Comparison of ENCODE assay signal across 14 cellular contexts in genomic region chr11:8766043-8766992, GRCh38.
A peak's percentile ranks its signal among the peaks of the same experiment; 100 is the strongest.
DNase-seq lines count a peak whose midpoint lies in the region; ATAC-seq and TF ChIP-seq lines count a peak whose summit lies in the region.
"Had no signal": no experiment of that assay in that cellular context is flagged by ENCODE, and none has a peak within 500 bp of the region (broad histone marks: within the 10 kb centered on the region; RNA-seq: fewer than 3 reads in every experiment).

No MANE protein-coding gene starts in this region.

- ATAC-seq in heart right ventricle (no peak), left ventricle myocardium superior (no peak), upper lobe of left lung (ENCODE audit: low FRiP score in 2 of 2) (no peak)
- ATAC-seq: Panc1 had no signal

- no peak for TF ChIP-seq CTCF in heart right ventricle (IDR thresholded peaks at IDR 0.05)
- TF ChIP-seq CTCF in upper lobe of left lung (IDR thresholded peaks at IDR 0.05) = no peak

- no peak overlapping the region for H3K4me3 ChIP-seq in heart right ventricle
- H3K4me3 ChIP-seq in muscle layer of colon (ENCODE audit: low read depth in 1 of 2, low read length in 2 of 2) = no peak overlapping the region
- no peak overlapping the region for H3K4me3 ChIP-seq in upper lobe of left lung

- H3K27ac ChIP-seq in heart right ventricle (peak overlapping the region in 9 of 10 donors; percentile 17 to 83 (median 70)), epithelial cell of prostate (peak overlapping the region; percentile 84), muscle layer of colon (ENCODE audit: low read depth, low read length) (peak overlapping the region; percentile 39), upper lobe of left lung (peak overlapping the region in 3 of 4 donors; percentile 19 to 56 (median 53))

- intact Hi-C loops in heart right ventricle (cut with DNase I) = loop anchor here in 3 of 10 donors (5.0 kb wide), 3 partner anchors 36 to 49 kb away; no protein-coding TSS in a partner anchor
- intact Hi-C loops in left ventricle myocardium superior (cut with micrococcal nuclease) = no loop called here

- TF ChIP-seq EP300 in upper lobe of left lung (IDR thresholded peaks at IDR 0.05) = no peak

- H3K4me1 ChIP-seq in heart right ventricle (peaks cover 19 to 97% (median 67%) of the 10 kb centered on the region in 9 donors), muscle layer of colon (ENCODE audit: insufficient read depth, low read length) (peaks cover 81% of the 10 kb centered on the region), upper lobe of left lung (peaks cover 16 to 54% (median 26%) of the 10 kb centered on the region in 4 donors)

- WGBS in heart right ventricle, 2 donors = 81 to 82% methylated on average over 8 of the region's 8 CpGs
- 78 to 86% methylated on average over 8 of the region's 8 CpGs for WGBS in upper lobe of left lung, 2 donors

- peaks cover 0 to 10% (median 0%) of the 10 kb centered on the region in 9 donors for H3K36me3 ChIP-seq in heart right ventricle
- no peaks in the 10 kb centered on the region for H3K36me3 ChIP-seq in muscle layer of colon (ENCODE audit: insufficient read depth, low read length)
- no peaks in the 10 kb centered on the region for H3K36me3 ChIP-seq in upper lobe of left lung

- TF ChIP-seq POLR2A in upper lobe of left lung (IDR thresholded peaks at IDR 0.05) = no peak

- no peaks in the 10 kb centered on the region for H3K9me3 ChIP-seq in heart right ventricle
- no peaks in the 10 kb centered on the region for H3K9me3 ChIP-seq in muscle layer of colon (ENCODE audit: low read length)
- H3K9me3 ChIP-seq in upper lobe of left lung = no peaks in the 10 kb centered on the region

- DNase-seq in heart right ventricle (no peak), left ventricle myocardium superior (no peak), epithelial cell of prostate (ENCODE audit: low read depth, low spot score) (no peak), upper lobe of left lung (peak in 1 of 2 donors; percentile 66), HPDE6-E6E7 (ENCODE audit: extremely low spot score) (no peak), NCI-H524 treated with DMSO at 0.1 percent for 48 hours (lab: John Stamatoyannopoulos, UW) (no peak)
- DNase-seq in stimulated activated CD4-positive, alpha-beta T cell treated with anti-CD3 and anti-CD28 coated beads, Interleukin-2, amount 100 ng/mL, for 48 hours = no peak
- DNase-seq: 8988T; activated CD4-positive, alpha-beta T cell treated with anti-CD3 and anti-CD28 coated beads for 4 hours; activated naive CD4-positive, alpha-beta T cell treated with anti-CD3 and anti-CD28 coated beads for 36 hours; NCI-H2029 treated with DMSO at 0.1 percent for 48 hours; stimulated activated CD4-positive, alpha-beta T cell treated with anti-CD3 and anti-CD28 coated beads, Interleukin-1b, Interleukin-23, amount 100 ng/mL, for 48 hours had no signal

- H3K27me3 ChIP-seq in heart right ventricle (no peaks in the 10 kb centered on the region), muscle layer of colon (ENCODE audit: control insufficient read depth in 1 of 2, insufficient read depth in 2 of 2, low read length in 2 of 2) (no peaks in the 10 kb centered on the region), upper lobe of left lung (no peaks in the 10 kb centered on the region)

- no peak overlapping the region for H3K9ac ChIP-seq in muscle layer of colon (ENCODE audit: low read length)
